Comparison of ENCODE assay signal across 1 cellular context in genomic region chr3:15634671-15635661, GRCh38.
TF ChIP-seq lines count a peak whose summit lies in the region.

No MANE protein-coding gene starts in this region.

TF ChIP-seq in H1, 55 proteins besides CTCF, POLR2A, EP300 and RAD21:
- TF ChIP-seq E2F6 (IDR thresholded peaks at IDR 0.05): no peak
- TF ChIP-seq USF2 (IDR thresholded peaks at IDR 0.05; ENCODE audit: low read length): no peak
- TF ChIP-seq RNF2 (IDR thresholded peaks at IDR 0.05; ENCODE audit: borderline replicate concordance, low read depth, low read length, missing control alignments, poor library complexity, severe bottlenecking): no peak
- no peak for TF ChIP-seq NRF1 (IDR thresholded peaks at IDR 0.05; ENCODE audit: low read depth, low read length)
- TF ChIP-seq SP2 (IDR thresholded peaks at IDR 0.05; ENCODE audit: low read length): no peak
- TF ChIP-seq CTBP2 (IDR thresholded peaks at IDR 0.05; ENCODE audit: borderline replicate concordance, insufficient read depth, insufficient read length, low read length): no peak
- TF ChIP-seq EZH2 (IDR thresholded peaks at IDR 0.05; ENCODE audit: low read depth, low read length, severe bottlenecking): no peak
- TF ChIP-seq RXRA (IDR thresholded peaks at IDR 0.05; ENCODE audit: insufficient read depth, low read depth, low read length): no peak
- no peak for TF ChIP-seq CHD7 (IDR thresholded peaks at IDR 0.05; ENCODE audit: insufficient replicate concordance, low read length)
- TF ChIP-seq JUND (IDR thresholded peaks at IDR 0.05; ENCODE audit: low read length): no peak
- no peak for TF ChIP-seq SP1 (IDR thresholded peaks at IDR 0.05; ENCODE audit: low read depth, low read length)
- TF ChIP-seq EGR1 (IDR thresholded peaks at IDR 0.05; ENCODE audit: borderline replicate concordance, low read depth, low read length): no peak
- TF ChIP-seq TCF12 (IDR thresholded peaks at IDR 0.05; ENCODE audit: low read depth, low read length): no peak
